ENCODE assay signal across 8 cellular contexts in genomic region chr1:176206961-176207902, GRCh38. TPM values are rescaled to one million over a fixed set of nuclear protein-coding genes. Genes with fewer than 3 reads are reported as not detected.
DNase-seq lines count a peak whose midpoint lies in the region; ATAC-seq, FAIRE-seq and TF ChIP-seq lines count a peak whose summit lies in the region.

Gene COP1 (minus strand): TSS chr1:176207286. CDS start chr1:176206978, 308 bp downstream.

- peak; percentile 90 for TF ChIP-seq POLR2A in GM15510 (IDR thresholded peaks at IDR 0.05; ENCODE audit: borderline replicate concordance, extremely low read depth, insufficient read length)

- intact Hi-C loops in left ventricle myocardium superior (cut with micrococcal nuclease) (no loop called here), psoas muscle (cut with DNase I) (no loop called here)

- peaks cover 0 to 2% of the 10 kb centered on the region in 2 donors for H3K36me3 ChIP-seq in psoas muscle (ENCODE audit: insufficient read depth in 1 of 2, low read depth in 1 of 2)

- FAIRE-seq in urothelium cell line (lab: Jason Lieb, UNC), result no peak

- no peaks in the 10 kb centered on the region for H3K27me3 ChIP-seq in psoas muscle (ENCODE audit: insufficient read depth in 3 of 3, low read length in 2 of 3)

- H3K27ac ChIP-seq in psoas muscle, result peak within 1 kb of the TSS; percentile 95

- peaks cover 12% of the 10 kb centered on the region for H3K36me3 Mint-ChIP-seq in T-helper 17 cell (ENCODE audit: low read depth)

- H3K4me1 Mint-ChIP-seq in T-helper 17 cell, result peaks cover 31% of the 10 kb centered on the region

- peak within 1 kb of the TSS; percentile 98 for H3K27ac Mint-ChIP-seq in T-helper 17 cell

- TF ChIP-seq CTCF in psoas muscle (IDR thresholded peaks at IDR 0.05), result no peak

- DNase-seq in NCI-H1694 treated with DMSO at 0.1 percent for 48 hours (lab: John Stamatoyannopoulos, UW) (peak; percentile 93), T-helper 17 cell (peak; percentile 92 to 97 (median 94)), amygdala (lab: John Stamatoyannopoulos, UW) (peak; percentile 71 to 98 (median 92)), left ventricle myocardium superior (peak; percentile 99), psoas muscle (peak; percentile 98 to 99), urothelium cell line (ENCODE audit: low spot score) (peak; percentile 96)

- ATAC-seq in HG02885 (IDR thresholded peaks at IDR 0.05; ENCODE audit: poor library complexity, unreplicated experiment) (peak; percentile 85), T-helper 17 cell (peak; percentile 86), left ventricle myocardium superior (peak; percentile 97), psoas muscle (peak; percentile 95 to 97 (median 96))

- peak within 1 kb of the TSS; percentile 100 for H3K4me3 Mint-ChIP-seq in T-helper 17 cell

- H3K9me3 ChIP-seq in T-helper 17 cell (ENCODE audit: control insufficient read depth, low read length, poor library complexity, severe bottlenecking) (no peaks in the 10 kb centered on the region), psoas muscle (no peaks in the 10 kb centered on the region)

- H3K4me3 ChIP-seq in psoas muscle, result peak within 1 kb of the TSS; percentile 91

- 0% methylated on average over 85 to 92 of the region's 92 CpGs for WGBS in psoas muscle, 3 donors

- peaks cover 29% of the 10 kb centered on the region for H3K4me1 ChIP-seq in psoas muscle

- no peaks in the 10 kb centered on the region for H3K27me3 Mint-ChIP-seq in T-helper 17 cell

RNA-seq across cellular contexts. Expression of gene COP1, which starts in this region (rescaled TPM):
- total RNA-seq in T-helper 17 cell (10 to 100 TPM; 43.6 to 46.4 TPM), left ventricle myocardium superior (20.3 TPM), psoas muscle (10 to 100 TPM; 19.5 to 27.3 (median 21.2) TPM)
- 10 to 100 TPM; 20.5 to 30.6 (median 27.6) TPM for polyA plus RNA-seq in psoas muscle

Comparison
In these comparisons a context has a peak if more than half of its experiments do, and no peak if none do; other contexts are left out.
1. Peak in every context shown above with its lines: DNase-seq, ATAC-seq, H3K4me3 ChIP-seq and H3K27ac ChIP-seq.